Comparison of ENCODE assay signal across 31 cellular contexts in the genomic region with DNA sequence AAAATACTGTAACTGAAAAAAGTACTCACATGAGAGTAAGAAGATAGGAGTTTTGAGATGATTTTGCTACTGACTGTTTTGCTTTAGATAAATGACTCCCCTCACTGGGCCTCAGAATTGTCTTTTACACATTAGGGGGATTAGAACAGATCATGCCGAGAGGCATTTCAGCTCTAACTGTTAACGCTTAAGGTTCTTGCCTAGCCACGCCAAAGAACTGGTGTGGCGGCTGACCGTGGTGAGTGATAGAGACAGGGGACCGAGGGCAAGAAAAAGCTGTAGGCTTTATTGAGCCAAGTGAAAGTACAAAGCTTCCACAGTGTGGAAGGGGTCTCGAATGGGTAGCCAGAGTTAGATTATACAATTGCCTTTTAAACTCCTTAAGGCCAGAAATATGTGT.
"Had no signal": no experiment of that assay in that cellular context is flagged by ENCODE, and none has a peak within 500 bp of the region (broad histone marks: within the 10 kb centered on the region; RNA-seq: fewer than 3 reads in every experiment).

No MANE protein-coding gene starts in this region.

- H3K9me3 Mint-ChIP-seq: activated naive CD4-positive, alpha-beta T cell treated with anti-CD3 and anti-CD28 coated beads, Interleukin-2, amount 50 U/mL, for 24 hours; activated naive CD8-positive, alpha-beta T cell treated with anti-CD3 and anti-CD28 coated beads, Interleukin-2, amount 50 U/mL, for 24 hours; activated T-cell treated with anti-CD3 and anti-CD28 coated beads, Interleukin-2, amount 50 U/mL, for 24 hours; activated T-helper 1 cell treated with anti-CD3 and anti-CD28 coated beads, Interleukin-12 subunit alpha, Interleukin-12 subunit beta, Interleukin-2, Interleukin-4 antibody, amounts not matched to agents 30 ng/mL and 10 ng/mL and 1 ng/mL, durations not matched to agents 14 hours and 24 hours and 36 hours had no signal

- H3K36me3 ChIP-seq: ascending aorta had no signal

- ATAC-seq: activated CD8-positive, alpha-beta memory T cell treated with anti-CD3 and anti-CD28 coated beads, Interleukin-2, amount 10 ng/mL, durations not matched to agents 7 days and 5 days; activated naive CD8-positive, alpha-beta T cell treated with anti-CD3 and anti-CD28 coated beads, Interleukin-2, amount 50 U/mL, for 24 hours; body of pancreas; Panc1; Right ventricle myocardium inferior; T-cell had no signal

- H3K27ac ChIP-seq: ascending aorta, body of pancreas, KMS-11, SK-N-MC had no signal

- H3K27ac Mint-ChIP-seq: activated CD8-positive, alpha-beta memory T cell treated with anti-CD3 and anti-CD28 coated beads, Interleukin-2, amount 10 ng/mL, durations not matched to agents 7 days and 5 days; activated naive CD4-positive, alpha-beta T cell treated with anti-CD3 and anti-CD28 coated beads, Interleukin-2, amount 50 U/mL, for 24 hours; activated naive CD8-positive, alpha-beta T cell treated with anti-CD3 and anti-CD28 coated beads, Interleukin-2, amount 50 U/mL, for 24 hours; activated T-cell treated with anti-CD3 and anti-CD28 coated beads, Interleukin-2, amount 50 U/mL, for 24 hours; activated T-helper 1 cell treated with anti-CD3 and anti-CD28 coated beads, Interleukin-12 subunit alpha, Interleukin-12 subunit beta, Interleukin-2, Interleukin-4 antibody, amounts not matched to agents 30 ng/mL and 10 ng/mL and 1 ng/mL, durations not matched to agents 14 hours and 24 hours and 36 hours; T-cell had no signal

- DNase-seq: activated CD4-positive, alpha-beta T cell treated with anti-CD3 and anti-CD28 coated beads for 48 hours; activated CD4-positive, alpha-beta T cell treated with anti-CD3 and anti-CD28 coated beads, Interleukin-2, amount 50 U/mL, for 48 hours; activated CD4-positive, CD25-positive, alpha-beta regulatory T cell treated with anti-CD3 and anti-CD28 coated beads, Interleukin-2, amount 50 U/mL, for 72 hours; activated CD8-positive, alpha-beta memory T cell treated with anti-CD3 and anti-CD28 coated beads, Interleukin-2, amount 10 ng/mL, durations not matched to agents 7 days and 5 days; activated effector memory CD4-positive, alpha-beta T cell treated with Interleukin-2 at 50 U/mL for 16 hours; activated naive CD4-positive, alpha-beta T cell; activated naive CD8-positive, alpha-beta T cell treated with anti-CD3 and anti-CD28 coated beads, Interleukin-2, amount 50 U/mL, for 24 hours; activated T-cell treated with anti-CD3 and anti-CD28 coated beads, Interleukin-2, amount 50 U/mL, for 24 hours; amniotic stem cell; body of pancreas; IMR-90; NCI-H1092; NCI-H1417; NCI-H1930; NCI-H2171; NCI-H2227 treated with DMSO at 0.1 percent for 48 hours; NCI-H446 treated with DMSO at 0.1 percent for 48 hours; NCI-H524 treated with DMSO at 0.1 percent for 48 hours; NCI-H774; NK-92 treated with Interleukin-12 subunit alpha and Interleukin-12 subunit beta, amount 100 ng/mL, for 24 hours; OCI-M1; RPMI8226; T-cell; T-helper 2 cell had no signal

- H3K36me3 Mint-ChIP-seq: activated CD8-positive, alpha-beta memory T cell treated with anti-CD3 and anti-CD28 coated beads, Interleukin-2, amount 10 ng/mL, durations not matched to agents 7 days and 5 days; activated naive CD4-positive, alpha-beta T cell treated with anti-CD3 and anti-CD28 coated beads, Interleukin-2, amount 50 U/mL, for 24 hours; T-cell had no signal

- H3K27me3 Mint-ChIP-seq: activated CD8-positive, alpha-beta memory T cell treated with anti-CD3 and anti-CD28 coated beads, Interleukin-2, amount 10 ng/mL, durations not matched to agents 7 days and 5 days; activated naive CD8-positive, alpha-beta T cell treated with anti-CD3 and anti-CD28 coated beads, Interleukin-2, amount 50 U/mL, for 24 hours; activated T-cell treated with anti-CD3 and anti-CD28 coated beads, Interleukin-2, amount 50 U/mL, for 24 hours; T-cell had no signal

- H3K4me1 Mint-ChIP-seq: activated CD8-positive, alpha-beta memory T cell treated with anti-CD3 and anti-CD28 coated beads, Interleukin-2, amount 10 ng/mL, durations not matched to agents 7 days and 5 days; activated naive CD4-positive, alpha-beta T cell treated with anti-CD3 and anti-CD28 coated beads, Interleukin-2, amount 50 U/mL, for 24 hours; activated naive CD8-positive, alpha-beta T cell treated with anti-CD3 and anti-CD28 coated beads, Interleukin-2, amount 50 U/mL, for 24 hours; T-cell had no signal

- H3K4me3 ChIP-seq: ascending aorta, body of pancreas, SK-N-MC had no signal

- H3K4me2 ChIP-seq: KMS-11 had no signal

- H3K4me3 Mint-ChIP-seq: activated CD8-positive, alpha-beta memory T cell treated with anti-CD3 and anti-CD28 coated beads, Interleukin-2, amount 10 ng/mL, durations not matched to agents 7 days and 5 days; activated naive CD4-positive, alpha-beta T cell treated with anti-CD3 and anti-CD28 coated beads, Interleukin-2, amount 50 U/mL, for 24 hours; activated naive CD8-positive, alpha-beta T cell treated with anti-CD3 and anti-CD28 coated beads, Interleukin-2, amount 50 U/mL, for 24 hours; activated T-cell treated with anti-CD3 and anti-CD28 coated beads, Interleukin-2, amount 50 U/mL, for 24 hours; activated T-helper 1 cell treated with anti-CD3 and anti-CD28 coated beads, Interleukin-12 subunit alpha, Interleukin-12 subunit beta, Interleukin-2, Interleukin-4 antibody, amounts not matched to agents 30 ng/mL and 10 ng/mL and 1 ng/mL, durations not matched to agents 14 hours and 24 hours and 36 hours; T-cell had no signal

- H3K9ac ChIP-seq: KMS-11 had no signal

- H3K27me3 ChIP-seq: ascending aorta, body of pancreas had no signal

- H3K4me1 ChIP-seq: ascending aorta, body of pancreas had no signal
